In the genomic region with DNA sequence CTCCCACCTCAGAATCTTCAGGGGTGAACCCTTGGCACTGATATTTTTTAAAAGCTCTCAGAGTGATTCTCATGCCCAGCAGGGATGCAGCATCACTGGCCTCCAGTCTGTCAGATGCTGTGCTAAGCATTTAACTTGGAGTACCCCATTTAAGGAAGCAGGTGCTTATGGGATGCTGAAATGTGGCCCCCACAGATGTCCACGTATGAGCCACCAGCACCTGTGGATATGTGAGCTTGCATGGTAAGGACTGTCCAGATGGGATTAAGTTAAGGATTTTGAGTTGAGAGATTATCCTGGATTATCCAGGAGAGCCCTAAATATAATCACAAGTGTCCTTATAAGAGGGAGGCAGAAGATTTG, we compare ENCODE assay signal across 14 cellular contexts. TPM values are rescaled to one million over a fixed set of nuclear protein-coding genes. Genes with fewer than 3 reads are reported as not detected.
A peak's percentile ranks its signal among the peaks of the same experiment; 100 is the strongest.
DNase-seq lines count a peak whose midpoint lies in the region; ATAC-seq, FAIRE-seq and TF ChIP-seq lines count a peak whose summit lies in the region.
"Had no signal": no experiment of that assay in that cellular context is flagged by ENCODE, and none has a peak within 500 bp of the region (broad histone marks: within the 10 kb centered on the region; RNA-seq: fewer than 3 reads in every experiment).

No MANE protein-coding gene starts in this region.

- no peak for TF ChIP-seq RAD21 in HepG2 (CRISPR knock-in tag; IDR thresholded peaks at IDR 0.05)

- H3K27ac ChIP-seq in HepG2 (ENCODE audit: extremely low read length, insufficient read depth, low read length) (peak overlapping the region; percentile 73), right lobe of liver (no peak overlapping the region), right cardiac atrium (ENCODE audit: low read length) (peak overlapping the region; percentile 73), sigmoid colon (peak overlapping the region; percentile 84 to 92 (median 87)), Peyer's patch (peak overlapping the region in 2 of 4 donors; percentile 3 to 48)
- H3K27ac ChIP-seq: foreskin keratinocyte had no signal

- no TSS peak for BruUV-seq in HepG2 (replicated peaks; lab: Mats Ljungman, UMichigan)

- no peaks in the 10 kb centered on the region for H3K27me3 ChIP-seq in HepG2 (ENCODE audit: control insufficient read depth in 1 of 2, insufficient read depth in 2 of 2, low read length in 2 of 2)
- no peaks in the 10 kb centered on the region for H3K27me3 ChIP-seq in right lobe of liver
- H3K27me3 ChIP-seq in right cardiac atrium (ENCODE audit: control insufficient read depth, insufficient read depth): no peaks in the 10 kb centered on the region
- H3K27me3 ChIP-seq in sigmoid colon: no peaks in the 10 kb centered on the region
- H3K27me3 ChIP-seq in Peyer's patch: no peaks in the 10 kb centered on the region
- H3K27me3 ChIP-seq: foreskin keratinocyte had no signal

- intact Hi-C loops in HepG2 (cut with micrococcal nuclease; ENCODE audit: unreplicated experiment): loop anchor here (1.0 to 2.0 kb wide), 3 partner anchors 17 to 66 kb away; partner anchors contain the start of gene CHST3
- intact Hi-C loops in right lobe of liver (cut with DNase I): no loop called here
- intact Hi-C loops in right cardiac atrium (cut with DNase I): no loop called here
- intact Hi-C loops in sigmoid colon (cut with DNase I): no loop called here

- no peaks in the 10 kb centered on the region for H4K20me1 ChIP-seq in HepG2 (ENCODE audit: insufficient read depth, low read length)

- no peak overlapping the region for H2AFZ ChIP-seq in HepG2 (ENCODE audit: low read length)

- FAIRE-seq in HepG2 (lab: Jason Lieb, UNC): no peak

- ATAC-seq in HepG2 (no peak), right lobe of liver (no peak), right cardiac atrium (no peak), HG03378 (IDR thresholded peaks at IDR 0.05; ENCODE audit: unreplicated experiment) (no peak), HG03175 (IDR thresholded peaks at IDR 0.05; ENCODE audit: unreplicated experiment) (no peak), GM21367 (IDR thresholded peaks at IDR 0.05; ENCODE audit: unreplicated experiment) (no peak)

- no peak for DNase-seq in HepG2 (ENCODE audit: low spot score)
- no peak for DNase-seq in right lobe of liver
- peak in 1 of 3 donors; percentile 3 for DNase-seq in right cardiac atrium
- no peak for DNase-seq in sigmoid colon
- no peak for DNase-seq in Peyer's patch
- DNase-seq: ACHN; activated CD4-positive, alpha-beta memory T cell treated with anti-CD3 and anti-CD28 coated beads, Interleukin-2, amount 10 ng/mL, durations not matched to agents 7 days and 5 days; Caco-2; effector memory CD4-positive, alpha-beta T cell; foreskin keratinocyte; GDM1 had no signal

- H3K36me3 ChIP-seq in HepG2 (replicated peaks in 1 of 2; ENCODE audit: control insufficient read depth in 1 of 2, insufficient read depth in 2 of 2, low read length in 2 of 2) (peaks cover 0 to 3% of the 10 kb centered on the region in 2 experiments; a peak in 2 of 5 replicates), right lobe of liver (no peaks in the 10 kb centered on the region), sigmoid colon (no peaks in the 10 kb centered on the region), Peyer's patch (no peaks in the 10 kb centered on the region)

- peak overlapping the region; percentile 66 for H3K4me2 ChIP-seq in HepG2 (ENCODE audit: low read depth, low read length)

- no peaks in the 10 kb centered on the region for H3K9me3 ChIP-seq in HepG2 (ENCODE audit: low read length)
- H3K9me3 ChIP-seq in right lobe of liver: no peaks in the 10 kb centered on the region
- H3K9me3 ChIP-seq in right cardiac atrium (ENCODE audit: control insufficient read depth, low read length): no peaks in the 10 kb centered on the region
- no peaks in the 10 kb centered on the region for H3K9me3 ChIP-seq in sigmoid colon
- H3K9me3 ChIP-seq in Peyer's patch: no peaks in the 10 kb centered on the region
- H3K9me3 ChIP-seq: Caco-2 had no signal

- peaks cover 100% of the 10 kb centered on the region for H3K4me1 ChIP-seq in HepG2 (ENCODE audit: insufficient read depth, low read length)
- H3K4me1 ChIP-seq in right lobe of liver: peaks cover 0 to 15% (median 4%) of the 10 kb centered on the region in 4 donors
- peaks cover 60% of the 10 kb centered on the region for H3K4me1 ChIP-seq in right cardiac atrium (ENCODE audit: control insufficient read depth, insufficient read depth, low read length)
- peaks cover 0 to 100% (median 95%) of the 10 kb centered on the region in 4 donors for H3K4me1 ChIP-seq in sigmoid colon
- peaks cover 0 to 45% (median 3%) of the 10 kb centered on the region in 4 donors for H3K4me1 ChIP-seq in Peyer's patch

- TF ChIP-seq CTCF in HepG2 (CRISPR knock-in tag; IDR thresholded peaks at IDR 0.05): no peak
- TF ChIP-seq CTCF in right lobe of liver (IDR thresholded peaks at IDR 0.05): no peak
- TF ChIP-seq CTCF in sigmoid colon (IDR thresholded peaks at IDR 0.05): no peak
- no peak for TF ChIP-seq CTCF in Peyer's patch (IDR thresholded peaks at IDR 0.05)

- in situ Hi-C loops in HepG2 (cut with HindIII; ENCODE audit: extremely low pct_ligation_motif_present, low pct_unique_long_range_greater_than_20kb): loop anchor here (5.0 kb wide), 1 partner anchor 50 kb away; no protein-coding TSS in a partner anchor

- no peak for TF ChIP-seq POLR2A in HepG2 (IDR thresholded peaks at IDR 0.05; ENCODE audit: insufficient read depth in 1 of 2, low read depth in 2 of 2, low read length in 2 of 2)
- no peak for TF ChIP-seq POLR2A in right lobe of liver (IDR thresholded peaks at IDR 0.05)
- no peak for TF ChIP-seq POLR2A in sigmoid colon (IDR thresholded peaks at IDR 0.05)
- no peak for TF ChIP-seq POLR2A in Peyer's patch (IDR thresholded peaks at IDR 0.05)

- 100% methylated on average over 1 of the region's 1 CpG for WGBS in HepG2 (ENCODE audit: low lambda C conversion rate)
- 55% methylated on average over 1 of the region's 1 CpG for WGBS in right lobe of liver (ENCODE audit: insufficient coverage, low coverage, low lambda C conversion rate, missing lambda C conversion rate)
- WGBS in right cardiac atrium: 66% methylated on average over 1 of the region's 1 CpG
- 84 to 89% methylated on average over 1 of the region's 1 CpG for WGBS in sigmoid colon, 2 donors

- peak overlapping the region; percentile 60 for H3K9ac ChIP-seq in HepG2 (ENCODE audit: insufficient read depth, low read depth, low read length)

- peaks cover 83% of the 10 kb centered on the region for H3K79me2 ChIP-seq in HepG2 (ENCODE audit: insufficient read depth, low read length)

- no peak overlapping the region; a peak in 1 of 6 replicates for H3K4me3 ChIP-seq in HepG2 (replicated peaks in 1 of 3; ENCODE audit: insufficient read depth in 1 of 3, low read depth in 2 of 3, low read length in 3 of 3)
- no peak overlapping the region for H3K4me3 ChIP-seq in right lobe of liver
- no peak overlapping the region for H3K4me3 ChIP-seq in right cardiac atrium (ENCODE audit: low read length)
- H3K4me3 ChIP-seq in sigmoid colon: no peak overlapping the region
- H3K4me3 ChIP-seq in Peyer's patch: no peak overlapping the region

- POLR2A ChIA-PET in HepG2 (lab: Yijun Ruan, JAX): interaction anchor here (1.0 to 1.9 kb wide), 6 partner anchors 14 to 340 kb away, joined by 3 to 10 read pairs (median 6); partner anchors contain the start of gene CHST3

- TF ChIP-seq EP300 in HepG2 (IDR thresholded peaks at IDR 0.05; ENCODE audit: low read depth in 2 of 2, low read length in 2 of 2) (no peak), HepG2 (CRISPR knock-in tag; IDR thresholded peaks at IDR 0.05; ENCODE audit: borderline replicate concordance) (no peak), sigmoid colon (IDR thresholded peaks at IDR 0.05) (no peak)

- CTCF ChIA-PET in HepG2 (lab: Yijun Ruan, JAX; ENCODE audit: low intra/inter-chr PET ratio, low total read pairs): no interaction called here

RNA-seq across cellular contexts. Expression of gene CHST3, which starts 17.7 kb away (rescaled TPM):
- total RNA-seq in HepG2 (2016; rRNA removed; fragmentation: Illumina TruSeq; extraction: Trizol) (13.4 and 18.7 TPM in 2 replicates), right lobe of liver (1 to 10 TPM in 5 of 6 experiments, under 1 TPM in 1; 0.81 to 2.5 (median 1.8) TPM), right cardiac atrium (10 to 100 TPM; 19.8 to 37.0 (median 23.3) TPM), sigmoid colon (10 to 100 TPM; 12.8 to 25.5 (median 16.5) TPM), Peyer's patch (1 to 10 TPM in 3 of 4 donors, under 1 TPM in 1; 0.88 to 9.1 (median 3.0) TPM)
- total RNA-seq in HepG2 (2016; cell fraction: cytosol; rRNA removed; fragmentation: Illumina TruSeq; extraction: Trizol; ENCODE audit: low read depth): 1.8 and 1.9 TPM in 2 replicates
- 12.3 and 17.7 TPM in 2 replicates for total RNA-seq in HepG2 (2016; cell fraction: insoluble cytoplasmic fraction; rRNA removed; fragmentation: Illumina TruSeq; extraction: Trizol)
- 7.4 and 7.7 TPM in 2 replicates for total RNA-seq in HepG2 (2016; cell fraction: membrane; rRNA removed; fragmentation: Illumina TruSeq; extraction: Trizol)
- total RNA-seq in HepG2 (2016; cell fraction: nucleus; rRNA removed; fragmentation: Illumina TruSeq; extraction: Trizol): 18.2 and 22.8 TPM in 2 replicates
- polyA plus RNA-seq in HepG2 (2011; rRNA removed) (7.2 and 8.1 TPM in 2 replicates), right cardiac atrium (14.9 TPM), sigmoid colon (1 to 10 TPM in 1 of 3 donors, under 1 TPM in 2; 0.23 to 3.6 (median 0.60) TPM)
- 6.1 and 6.3 TPM in 2 replicates for polyA plus RNA-seq in HepG2 (2011; cell fraction: cytosol; rRNA removed)
- polyA plus RNA-seq in HepG2 (2011; cell fraction: nucleus; rRNA removed): 9.2 and 10.1 TPM in 2 replicates
- 4.5 and 6.1 TPM in 2 replicates for polyA plus RNA-seq in HepG2 (2012)
- 1.2 and 1.3 TPM in 2 replicates for polyA plus RNA-seq in HepG2 (2016; cell fraction: cytosol; fragmentation: Illumina TruSeq; extraction: Trizol; ENCODE audit: low read depth)
- 8.1 and 9.2 TPM in 2 replicates for polyA plus RNA-seq in HepG2 (2016; cell fraction: insoluble cytoplasmic fraction; fragmentation: Illumina TruSeq; extraction: Trizol; ENCODE audit: low read depth)
- polyA plus RNA-seq in HepG2 (2016; cell fraction: membrane; fragmentation: Illumina TruSeq; extraction: Trizol; ENCODE audit: low read depth): 2.9 and 3.3 TPM in 2 replicates
- polyA plus RNA-seq in HepG2 (2016; cell fraction: nucleus; fragmentation: Illumina TruSeq; extraction: Trizol; ENCODE audit: insufficient read depth, low read depth): 25.5 and 27.0 TPM in 2 replicates
- 22.4 and 23.3 TPM in 2 replicates for polyA minus RNA-seq in HepG2 (2011; rRNA and poly(A)+ RNA removed; ENCODE audit: low replicate concordance)
- 9.6 TPM in 2 replicates for polyA minus RNA-seq in HepG2 (2011; cell fraction: cytosol; rRNA and poly(A)+ RNA removed)
- polyA minus RNA-seq in HepG2 (2011; cell fraction: nucleus; rRNA and poly(A)+ RNA removed): 9.7 and 10.7 TPM in 2 replicates

Comparison
In these comparisons a context has a peak if more than half of its experiments do, and no peak if none do; other contexts are left out.
1. H3K27ac ChIP-seq: peak in HepG2 (single experiment), right cardiac atrium (single experiment) and sigmoid colon (4 of 4); none in right lobe of liver (0 of 3).